In genomic region chr1:51000160-51000559, GRCh38 we compare ENCODE assay signal across 15 cellular contexts. TPM values are rescaled to one million over a fixed set of nuclear protein-coding genes. Genes with fewer than 3 reads are reported as not detected.
DNase-seq lines count a peak whose midpoint lies in the region; ATAC-seq and TF ChIP-seq lines count a peak whose summit lies in the region.
"Had no signal": no experiment of that assay in that cellular context is flagged by ENCODE, and none has a peak within 500 bp of the region (broad histone marks: within the 10 kb centered on the region; RNA-seq: fewer than 3 reads in every experiment).

No MANE protein-coding gene starts in this region.

- POLR2A ChIA-PET in activated CD8-positive, alpha-beta T cell treated with anti-CD3 and anti-CD28 coated beads for 36 hours (lab: Charles Lee), result no interaction called here

- CTCF ChIA-PET in activated CD8-positive, alpha-beta T cell treated with anti-CD3 and anti-CD28 coated beads for 36 hours (lab: Charles Lee), result no interaction called here

- H3K4me1 Mint-ChIP-seq in naive B cell, result peaks cover 6 to 10% (median 9%) of the 10 kb centered on the region in 3 donors
- no peaks in the 10 kb centered on the region for H3K4me1 Mint-ChIP-seq in activated CD8-positive, alpha-beta T cell treated with anti-CD3 and anti-CD28 coated beads for 36 hours (ENCODE audit: low read depth)
- H3K4me1 Mint-ChIP-seq: WTC11 had no signal

- no peaks in the 10 kb centered on the region for H3K36me3 Mint-ChIP-seq in naive B cell
- no peaks in the 10 kb centered on the region for H3K36me3 Mint-ChIP-seq in activated CD8-positive, alpha-beta T cell treated with anti-CD3 and anti-CD28 coated beads for 36 hours (ENCODE audit: low read depth)
- H3K36me3 Mint-ChIP-seq: naive thymus-derived CD8-positive, alpha-beta T cell; WTC11 had no signal

- H3K4me3 Mint-ChIP-seq in naive B cell, result peak overlapping the region in 2 of 8 donors; percentile 5 to 8
- no peak overlapping the region for H3K4me3 Mint-ChIP-seq in activated CD8-positive, alpha-beta T cell treated with anti-CD3 and anti-CD28 coated beads for 36 hours
- H3K4me3 Mint-ChIP-seq: activated T-cell treated with anti-CD3 and anti-CD28 coated beads, Interleukin-2, amount 50 U/mL, for 24 hours; naive thymus-derived CD8-positive, alpha-beta T cell; WTC11 had no signal

- H3K9me3 Mint-ChIP-seq in naive B cell, result peaks cover 0 to 2% (median 0%) of the 10 kb centered on the region in 7 donors
- no peaks in the 10 kb centered on the region for H3K9me3 Mint-ChIP-seq in activated CD8-positive, alpha-beta T cell treated with anti-CD3 and anti-CD28 coated beads for 36 hours
- H3K9me3 Mint-ChIP-seq: activated T-cell treated with anti-CD3 and anti-CD28 coated beads, Interleukin-2, amount 50 U/mL, for 24 hours had no signal

- DNase-seq in naive B cell (peak; percentile 30), 8988T (no peak)
- no peak for DNase-seq in activated CD8-positive, alpha-beta T cell treated with anti-CD3 and anti-CD28 coated beads for 36 hours
- no peak for DNase-seq in activated CD4-positive, alpha-beta T cell treated with anti-CD3 and anti-CD28 coated beads, Interleukin-2, amount 50 U/mL, for 1 hour
- DNase-seq: activated T-cell treated with anti-CD3 and anti-CD28 coated beads, Interleukin-2, amount 50 U/mL, for 24 hours; amygdala; foreskin fibroblast; naive thymus-derived CD8-positive, alpha-beta T cell; NCI-H1417 had no signal

- peaks cover 0 to 8% (median 5%) of the 10 kb centered on the region in 3 donors for H3K27me3 Mint-ChIP-seq in naive B cell
- H3K27me3 Mint-ChIP-seq in activated CD8-positive, alpha-beta T cell treated with anti-CD3 and anti-CD28 coated beads for 36 hours, result peaks cover 2% of the 10 kb centered on the region
- H3K27me3 Mint-ChIP-seq: activated T-cell treated with anti-CD3 and anti-CD28 coated beads, Interleukin-2, amount 50 U/mL, for 24 hours had no signal

- H3K27ac Mint-ChIP-seq in naive B cell, result peak overlapping the region in 3 of 6 donors; percentile 57 to 79 (median 69)
- H3K27ac Mint-ChIP-seq in activated CD8-positive, alpha-beta T cell treated with anti-CD3 and anti-CD28 coated beads for 36 hours, result no peak overlapping the region
- H3K27ac Mint-ChIP-seq: activated T-cell treated with anti-CD3 and anti-CD28 coated beads, Interleukin-2, amount 50 U/mL, for 24 hours; naive thymus-derived CD8-positive, alpha-beta T cell; WTC11 had no signal

- no peak for TF ChIP-seq CTCF in activated CD8-positive, alpha-beta T cell treated with anti-CD3 and anti-CD28 coated beads for 36 hours (IDR thresholded peaks at IDR 0.05)

- intact Hi-C loops in activated CD8-positive, alpha-beta T cell treated with anti-CD3 and anti-CD28 coated beads for 36 hours (cut with micrococcal nuclease), result no loop called here

- ATAC-seq in GM18909 (IDR thresholded peaks at IDR 0.05; ENCODE audit: poor library complexity, unreplicated experiment) (peak; percentile 65), GM21576 (IDR thresholded peaks at IDR 0.05; ENCODE audit: unreplicated experiment) (peak; percentile 77), HG03442 (IDR thresholded peaks at IDR 0.05; ENCODE audit: unreplicated experiment) (peak; percentile 75), naive B cell (ENCODE audit: low read depth in 2 of 2) (peak; percentile 95 to 98)
- ATAC-seq in activated CD8-positive, alpha-beta T cell treated with anti-CD3 and anti-CD28 coated beads for 36 hours, result no peak
- ATAC-seq: HCT116; naive thymus-derived CD8-positive, alpha-beta T cell; sciatic nerve; WTC11 had no signal

RNA-seq across cellular contexts. Expression of gene CDKN2C, which starts 30.1 kb away (rescaled TPM):
- 1 to 10 TPM in 3 of 6 donors, under 1 TPM in 2, not detected in 1; 0.57 to 1.1 (median 1.1) TPM for polyA plus RNA-seq in naive B cell (ENCODE audit: low read depth in 6 of 6)
- total RNA-seq in activated CD8-positive, alpha-beta T cell treated with anti-CD3 and anti-CD28 coated beads for 36 hours, result 10 to 100 TPM; 18.4 to 20.7 TPM
- total RNA-seq: WTC11 had no signal

RNA-seq across cellular contexts. Expression of gene FAF1, which starts 40.1 kb away (rescaled TPM):
- 10 to 100 TPM; 36.4 to 66.5 (median 43.2) TPM for polyA plus RNA-seq in naive B cell (ENCODE audit: low read depth in 6 of 6)
- total RNA-seq in activated CD8-positive, alpha-beta T cell treated with anti-CD3 and anti-CD28 coated beads for 36 hours, result 10 to 100 TPM; 82.2 to 87.0 TPM
